20 cellular contexts compared by ENCODE assay signal in genomic region chr12:50100561-50100960, GRCh38. TPM values are rescaled to one million over a fixed set of nuclear protein-coding genes. Genes with fewer than 3 reads are reported as not detected.
A peak's percentile ranks its signal among the peaks of the same experiment; 100 is the strongest.
DNase-seq lines count a peak whose midpoint lies in the region; ATAC-seq, FAIRE-seq and TF ChIP-seq lines count a peak whose summit lies in the region.
"Had no signal": no experiment of that assay in that cellular context is flagged by ENCODE, and none has a peak within 500 bp of the region (broad histone marks: within the 10 kb centered on the region; RNA-seq: fewer than 3 reads in every experiment).

No MANE protein-coding gene starts in this region.

- no peak overlapping the region for H3K9ac ChIP-seq in neural progenitor cell
- H3K9ac ChIP-seq: BLaER1 treated with 17β-estradiol and CSF1 and Interleukin-3, amounts not matched to agents 10 nM and 100 nM had no signal

- H3K27ac Mint-ChIP-seq in natural killer cell (peak overlapping the region; percentile 21 to 23), neural progenitor cell (no peak overlapping the region)
- H3K27ac Mint-ChIP-seq in natural killer cell treated with Interleukin-12 subunit alpha and Interleukin-12 subunit beta and Interleukin-15 and Interleukin-18, amount 100 ng/mL, for 72 hours = no peak overlapping the region

- H3K4me1 Mint-ChIP-seq in natural killer cell (no peaks in the 10 kb centered on the region), neural progenitor cell (peaks cover 14% of the 10 kb centered on the region)
- H3K4me1 Mint-ChIP-seq in natural killer cell treated with Interleukin-12 subunit alpha and Interleukin-12 subunit beta and Interleukin-15 and Interleukin-18, amount 100 ng/mL, for 72 hours (ENCODE audit: low read depth in 2 of 2) = peaks cover 0 to 4% of the 10 kb centered on the region in 2 donors
- H3K4me1 Mint-ChIP-seq: CD8-positive, alpha-beta memory T cell had no signal

- peaks cover 0 to 1% of the 10 kb centered on the region in 2 donors for H3K27me3 Mint-ChIP-seq in natural killer cell (ENCODE audit: low read depth in 2 of 2)
- no peaks in the 10 kb centered on the region for H3K27me3 Mint-ChIP-seq in natural killer cell treated with Interleukin-12 subunit alpha and Interleukin-12 subunit beta and Interleukin-15 and Interleukin-18, amount 100 ng/mL, for 72 hours
- peaks cover 2% of the 10 kb centered on the region for H3K27me3 Mint-ChIP-seq in neural progenitor cell (ENCODE audit: insufficient read depth, low read depth)
- H3K27me3 Mint-ChIP-seq: CD8-positive, alpha-beta memory T cell had no signal

- H3K27ac ChIP-seq in dorsolateral prefrontal cortex (peak overlapping the region in 49 of 59 donors; percentile 24 to 99 (median 92)), neural progenitor cell (peak overlapping the region; percentile 17), psoas muscle (no peak overlapping the region), tibial nerve (no peak overlapping the region)
- H3K27ac ChIP-seq: BLaER1 treated with 17β-estradiol and CSF1 and Interleukin-3, amounts not matched to agents 10 nM and 100 nM; Peyer's patch had no signal

- no peaks in the 10 kb centered on the region for H3K9me3 Mint-ChIP-seq in natural killer cell
- no peaks in the 10 kb centered on the region for H3K9me3 Mint-ChIP-seq in natural killer cell treated with Interleukin-12 subunit alpha and Interleukin-12 subunit beta and Interleukin-15 and Interleukin-18, amount 100 ng/mL, for 72 hours
- no peaks in the 10 kb centered on the region for H3K9me3 Mint-ChIP-seq in neural progenitor cell
- H3K9me3 Mint-ChIP-seq: CD8-positive, alpha-beta memory T cell had no signal

- H3K9me3 ChIP-seq in neural progenitor cell (ENCODE audit: low read depth) (no peaks in the 10 kb centered on the region), psoas muscle (no peaks in the 10 kb centered on the region), tibial nerve (no peaks in the 10 kb centered on the region)
- H3K9me3 ChIP-seq: BLaER1 treated with 17β-estradiol and CSF1 and Interleukin-3, amounts not matched to agents 10 nM and 100 nM; Peyer's patch had no signal

- DNase-seq in natural killer cell (no peak), dorsolateral prefrontal cortex (no peak), neural progenitor cell (ENCODE audit: low spot score) (no peak), psoas muscle (no peak), HTR-8/SVneo (ENCODE audit: insufficient read length, low spot score) (no peak), tibial nerve (ENCODE audit: low spot score in 2 of 2) (no peak)
- no peak for DNase-seq in natural killer cell treated with Interleukin-12 subunit alpha and Interleukin-12 subunit beta and Interleukin-15 and Interleukin-18, amount 100 ng/mL, for 72 hours (ENCODE audit: low spot score)
- DNase-seq: CD8-positive, alpha-beta memory T cell; DND-41; Karpas-422; MM.1S; NCI-H1092 treated with DMSO at 0.1 percent for 48 hours; NCI-H2081 treated with DMSO at 0.1 percent for 48 hours; NCI-H510A; SHP77 treated with DMSO at 0.1 percent for 48 hours had no signal

- FAIRE-seq in HTR-8/SVneo (lab: Jason Lieb, UNC) = no peak
- FAIRE-seq: A204.1, G401.6 had no signal

- ATAC-seq in natural killer cell (no peak), psoas muscle (no peak)
- no peak for ATAC-seq in natural killer cell treated with Interleukin-12 subunit alpha and Interleukin-12 subunit beta and Interleukin-15 and Interleukin-18, amount 100 ng/mL, for 72 hours

- peaks cover 8% of the 10 kb centered on the region for H3K4me1 ChIP-seq in neural progenitor cell
- peaks cover 9% of the 10 kb centered on the region for H3K4me1 ChIP-seq in psoas muscle
- H3K4me1 ChIP-seq in tibial nerve = peaks cover 0 to 37% (median 16%) of the 10 kb centered on the region in 4 donors

- intact Hi-C loops in natural killer cell (cut with micrococcal nuclease) = no loop called here
- intact Hi-C loops in dorsolateral prefrontal cortex (cut with DNase I) = loop anchor here in 1 of 2 donors (10.0 kb wide), 1 partner anchor 184 kb away; the partner anchor contains the start of gene LIMA1
- intact Hi-C loops in psoas muscle (cut with DNase I) = no loop called here

- TF ChIP-seq POLR2A in tibial nerve (IDR thresholded peaks at IDR 0.05) = no peak

- no peak overlapping the region for H2AFZ ChIP-seq in neural progenitor cell (replicated peaks)

- no peak overlapping the region for H3K4me2 ChIP-seq in neural progenitor cell
- H3K4me2 ChIP-seq: BLaER1 treated with 17β-estradiol and CSF1 and Interleukin-3, amounts not matched to agents 10 nM and 100 nM had no signal

- H3K36me3 Mint-ChIP-seq in natural killer cell = peaks cover 29% of the 10 kb centered on the region
- H3K36me3 Mint-ChIP-seq in natural killer cell treated with Interleukin-12 subunit alpha and Interleukin-12 subunit beta and Interleukin-15 and Interleukin-18, amount 100 ng/mL, for 72 hours = peaks cover 24% of the 10 kb centered on the region
- H3K36me3 Mint-ChIP-seq in neural progenitor cell = peaks cover 42% of the 10 kb centered on the region

- H3F3A ChIP-seq in neural progenitor cell (ENCODE audit: low read depth) = peaks cover 49% of the 10 kb centered on the region

- 81 to 92% (median 86%) methylated on average over 3 of the region's 3 CpGs for WGBS in psoas muscle, 3 donors
- WGBS in tibial nerve, 2 donors = 81 to 86% methylated on average over 3 of the region's 3 CpGs

- H3K4me3 Mint-ChIP-seq in natural killer cell (no peak overlapping the region), neural progenitor cell (no peak overlapping the region)
- no peak overlapping the region for H3K4me3 Mint-ChIP-seq in natural killer cell treated with Interleukin-12 subunit alpha and Interleukin-12 subunit beta and Interleukin-15 and Interleukin-18, amount 100 ng/mL, for 72 hours
- H3K4me3 Mint-ChIP-seq: CD8-positive, alpha-beta memory T cell had no signal

- no peaks in the 10 kb centered on the region for H3K27me3 ChIP-seq in dorsolateral prefrontal cortex
- H3K27me3 ChIP-seq in neural progenitor cell = no peaks in the 10 kb centered on the region
- no peaks in the 10 kb centered on the region for H3K27me3 ChIP-seq in psoas muscle (ENCODE audit: insufficient read depth in 3 of 3, low read length in 2 of 3)
- H3K27me3 ChIP-seq in tibial nerve = no peaks in the 10 kb centered on the region
- H3K27me3 ChIP-seq: BLaER1 treated with 17β-estradiol and CSF1 and Interleukin-3, amounts not matched to agents 10 nM and 100 nM; Peyer's patch had no signal

- H3K36me3 ChIP-seq in neural progenitor cell = peaks cover 6% of the 10 kb centered on the region
- peaks cover 21 to 52% of the 10 kb centered on the region in 2 donors for H3K36me3 ChIP-seq in psoas muscle (ENCODE audit: insufficient read depth in 1 of 2, low read depth in 1 of 2)
- H3K36me3 ChIP-seq in tibial nerve = peaks cover 5 to 59% (median 15%) of the 10 kb centered on the region in 3 donors

- no peak overlapping the region for H3K4me3 ChIP-seq in dorsolateral prefrontal cortex
- H3K4me3 ChIP-seq in neural progenitor cell = no peak overlapping the region
- no peak overlapping the region for H3K4me3 ChIP-seq in psoas muscle
- H3K4me3 ChIP-seq in tibial nerve = no peak overlapping the region
- H3K4me3 ChIP-seq: BLaER1 treated with 17β-estradiol and CSF1 and Interleukin-3, amounts not matched to agents 10 nM and 100 nM; Peyer's patch had no signal

- no peak for TF ChIP-seq EP300 in tibial nerve (IDR thresholded peaks at IDR 0.05)

- no peak for TF ChIP-seq CTCF in natural killer cell (IDR thresholded peaks at IDR 0.05)
- TF ChIP-seq CTCF in dorsolateral prefrontal cortex (IDR thresholded peaks at IDR 0.05 in 54 of 56, conservative IDR thresholded peaks at IDR 0.05 in 2 of 56; ENCODE audit: low read depth in 1 of 56, partially characterized antibody in 56 of 56) = no peak
- TF ChIP-seq CTCF in neural progenitor cell (IDR thresholded peaks at IDR 0.05) = no peak
- TF ChIP-seq CTCF in psoas muscle (IDR thresholded peaks at IDR 0.05) = no peak
- no peak for TF ChIP-seq CTCF in tibial nerve (IDR thresholded peaks at IDR 0.05)

- peaks cover 10% of the 10 kb centered on the region for H4K20me1 ChIP-seq in neural progenitor cell (ENCODE audit: low read depth)

- no peaks in the 10 kb centered on the region for H3K79me2 ChIP-seq in neural progenitor cell (ENCODE audit: low read depth)

RNA-seq across cellular contexts. Expression of gene GPD1, which starts 3.2 kb away (rescaled TPM):
- total RNA-seq in natural killer cell = under 1 TPM in 1 of 3 donors, not detected in 2; 0.65 TPM
- under 1 TPM; 0.36 TPM for total RNA-seq in natural killer cell treated with Interleukin-12 subunit alpha and Interleukin-12 subunit beta and Interleukin-15 and Interleukin-18, amount 100 ng/mL, for 72 hours
- 10 to 100 TPM in 35 of 120 experiments, 1 to 10 TPM in 85; 2.0 to 47.2 (median 7.3) TPM for total RNA-seq in dorsolateral prefrontal cortex
- total RNA-seq in neural progenitor cell (ENCODE audit: low replicate concordance) = 1.4 TPM in 1 of 2 replicates, not detected in the other
- 100 to 1,000 TPM in 3 of 4 donors, 10 to 100 TPM in 1; 92.0 to 221 (median 148) TPM for total RNA-seq in psoas muscle
- polyA plus RNA-seq in psoas muscle = 100 to 1,000 TPM in 1 of 3 donors, 10 to 100 TPM in 2; 17.4 to 120 (median 66.0) TPM
- total RNA-seq in tibial nerve = 100 to 1,000 TPM; 188 to 829 (median 253) TPM
- total RNA-seq: H4 had no signal
- polyA plus RNA-seq: CD8-positive, alpha-beta memory T cell had no signal

RNA-seq across cellular contexts. Expression of gene COX14, which starts 11.5 kb away (rescaled TPM):
- total RNA-seq in natural killer cell = 10 to 100 TPM; 32.8 to 42.6 (median 36.7) TPM
- total RNA-seq in natural killer cell treated with Interleukin-12 subunit alpha and Interleukin-12 subunit beta and Interleukin-15 and Interleukin-18, amount 100 ng/mL, for 72 hours = 10 to 100 TPM; 39.9 to 51.2 TPM
- total RNA-seq in dorsolateral prefrontal cortex = 10 to 100 TPM; 34.1 to 74.3 (median 53.9) TPM
- 15.3 and 22.7 TPM in 2 replicates for total RNA-seq in neural progenitor cell (ENCODE audit: low replicate concordance)
- total RNA-seq in psoas muscle = 100 to 1,000 TPM; 101 to 141 (median 115) TPM
- 100 to 1,000 TPM; 132 to 173 (median 132) TPM for polyA plus RNA-seq in psoas muscle
- 10 to 100 TPM; 35.8 to 91.5 (median 55.2) TPM for total RNA-seq in tibial nerve

RNA-seq across cellular contexts. Expression of gene SMARCD1, which starts 15.4 kb away (rescaled TPM):
- total RNA-seq in natural killer cell = 10 to 100 TPM; 81.3 to 97.0 (median 88.6) TPM
- total RNA-seq in natural killer cell treated with Interleukin-12 subunit alpha and Interleukin-12 subunit beta and Interleukin-15 and Interleukin-18, amount 100 ng/mL, for 72 hours = 100 to 1,000 TPM in 1 of 2 donors, 10 to 100 TPM in 1; 69.5 to 112 TPM
- total RNA-seq in dorsolateral prefrontal cortex = 10 to 100 TPM; 30.8 to 66.7 (median 44.2) TPM
- 121 and 209 TPM in 2 replicates for total RNA-seq in neural progenitor cell (ENCODE audit: low replicate concordance)
- total RNA-seq in psoas muscle = 10 to 100 TPM; 14.2 to 21.1 (median 17.9) TPM
- polyA plus RNA-seq in psoas muscle = 10 to 100 TPM; 11.7 to 20.4 (median 12.3) TPM
- total RNA-seq in tibial nerve = 10 to 100 TPM; 45.9 to 97.2 (median 65.3) TPM

RNA-seq across cellular contexts. Expression of gene ASIC1, which starts 43.2 kb away (rescaled TPM):
- under 1 TPM in 1 of 3 donors, not detected in 2; 0.21 TPM for total RNA-seq in natural killer cell
- under 1 TPM in 1 of 2 donors, not detected in 1; 0.17 TPM for total RNA-seq in natural killer cell treated with Interleukin-12 subunit alpha and Interleukin-12 subunit beta and Interleukin-15 and Interleukin-18, amount 100 ng/mL, for 72 hours
- 10 to 100 TPM; 24.4 to 56.2 (median 38.4) TPM for total RNA-seq in dorsolateral prefrontal cortex
- 2.5 and 5.6 TPM in 2 replicates for total RNA-seq in neural progenitor cell (ENCODE audit: low replicate concordance)
- total RNA-seq in psoas muscle = under 1 TPM; 0.32 to 0.82 (median 0.60) TPM
- polyA plus RNA-seq in psoas muscle = under 1 TPM; 0.20 to 0.29 (median 0.25) TPM
- total RNA-seq in tibial nerve = 1 to 10 TPM in 3 of 4 donors, not detected in 1; 1.8 to 4.2 (median 2.9) TPM

Comparison
In these comparisons a context has a peak if more than half of its experiments do, and no peak if none do; other contexts are left out.
1. H3K27ac Mint-ChIP-seq: peak in natural killer cell (2 of 2); none in natural killer cell treated with Interleukin-12 subunit alpha and Interleukin-12 subunit beta and Interleukin-15 and Interleukin-18, amount 100 ng/mL, for 72 hours (0 of 2) and neural progenitor cell (single experiment).
2. H3K27ac ChIP-seq: peak in dorsolateral prefrontal cortex (49 of 59) and neural progenitor cell (single experiment); none in psoas muscle (single experiment) and tibial nerve (0 of 4).